Comparison of ENCODE assay signal across 1 cellular context in genomic region chr20:50153500-50154377, GRCh38.
TF ChIP-seq lines count a peak whose summit lies in the region.

Gene PEDS1 (minus strand): TSS chr20:50153723. CDS start chr20:50153637, 86 bp downstream.

TF ChIP-seq in HepG2, 621 proteins besides CTCF, POLR2A, EP300 and RAD21 (continued from another document and continues in another):
- TF ChIP-seq NBN (conservative IDR thresholded peaks at IDR 0.05) (no peak), SALL1 (CRISPR knock-in tag; IDR thresholded peaks at IDR 0.05) (peak; percentile 94), ATRX (CRISPR knock-in tag; IDR thresholded peaks at IDR 0.05; ENCODE audit: borderline replicate concordance) (no peak), ZNF557 (CRISPR knock-in tag; IDR thresholded peaks at IDR 0.05) (peak; percentile 54; the same call in 1 of the 2 replicates), ZBTB7A (CRISPR knock-in tag; IDR thresholded peaks at IDR 0.05) (peak; percentile 66), TCF12 (IDR thresholded peaks at IDR 0.05) (no peak), TCF12 (CRISPR knock-in tag; IDR thresholded peaks at IDR 0.05) (peak; percentile 84; the same call in 1 of the 2 replicates), PREB (CRISPR knock-in tag; IDR thresholded peaks at IDR 0.05) (no peak), SKI (IDR thresholded peaks at IDR 0.05; ENCODE audit: partially characterized antibody) (peak; percentile 83), CREM (IDR thresholded peaks at IDR 0.05) (no peak), CREM (CRISPR knock-in tag; IDR thresholded peaks at IDR 0.05) (peak; percentile 67), ETV5 (CRISPR knock-in tag; IDR thresholded peaks at IDR 0.05; ENCODE audit: borderline replicate concordance) (peak; percentile 48), HOXA9 (CRISPR knock-in tag; IDR thresholded peaks at IDR 0.05; ENCODE audit: borderline replicate concordance) (peak; percentile 78), ZNF446 (CRISPR knock-in tag; IDR thresholded peaks at IDR 0.05) (peak; percentile 60), ZNF790 (CRISPR knock-in tag; IDR thresholded peaks at IDR 0.05; ENCODE audit: borderline replicate concordance) (peak; percentile 98), HMG20B (CRISPR knock-in tag; conservative IDR thresholded peaks at IDR 0.05) (0 out of 2 replicates have a peak, but pooled peaks have one; percentile 34), ZNF34 (CRISPR knock-in tag; IDR thresholded peaks at IDR 0.05; ENCODE audit: borderline replicate concordance) (peak; percentile 97; the same call in 1 of the 2 replicates), ZNF598 (CRISPR knock-in tag; IDR thresholded peaks at IDR 0.05; ENCODE audit: borderline replicate concordance) (peak; percentile 77; the same call in 1 of the 2 replicates), AKNA (CRISPR knock-in tag; IDR thresholded peaks at IDR 0.05; ENCODE audit: borderline replicate concordance) (0 out of 2 replicates have a peak, but pooled peaks have one; percentile 89), GABPA (IDR thresholded peaks at IDR 0.05; ENCODE audit: low read depth, low read length) (no peak), GABPA (CRISPR knock-in tag; IDR thresholded peaks at IDR 0.05; ENCODE audit: low read depth) (no peak), ZFYVE20 (CRISPR knock-in tag; IDR thresholded peaks at IDR 0.05; ENCODE audit: borderline replicate concordance, low read depth) (peak; percentile 84), MTA1 (CRISPR knock-in tag; IDR thresholded peaks at IDR 0.05; ENCODE audit: borderline replicate concordance) (peak; percentile 87; the same call in 1 of the 2 replicates), ZNF589 (CRISPR knock-in tag; conservative IDR thresholded peaks at IDR 0.05) (peak; percentile 69; the same call in 1 of the 2 replicates), ZNF121 (CRISPR knock-in tag; IDR thresholded peaks at IDR 0.05) (peak; percentile 32; the same call in 1 of the 2 replicates), REXO4 (CRISPR knock-in tag; IDR thresholded peaks at IDR 0.05; ENCODE audit: borderline replicate concordance) (peak; percentile 94), ZNF496 (CRISPR knock-in tag; IDR thresholded peaks at IDR 0.05; ENCODE audit: insufficient replicate concordance) (no peak), ZNF558 (CRISPR knock-in tag; IDR thresholded peaks at IDR 0.05; ENCODE audit: borderline replicate concordance) (peak; percentile 100; the same call in 1 of the 2 replicates), HMGXB4 (CRISPR knock-in tag; IDR thresholded peaks at IDR 0.05; ENCODE audit: borderline replicate concordance in 1 of 2, low read depth in 1 of 2) (peak; percentile 84 to 85), PAXIP1 (CRISPR knock-in tag; conservative IDR thresholded peaks at IDR 0.05) (peak; percentile 44; the same call in 1 of the 2 replicates), NR2F1 (CRISPR knock-in tag; IDR thresholded peaks at IDR 0.05) (no peak), ZNF343 (CRISPR knock-in tag; IDR thresholded peaks at IDR 0.05) (peak; percentile 71; the same call in 1 of the 2 replicates), KDM4B (CRISPR knock-in tag; IDR thresholded peaks at IDR 0.05) (peak; percentile 93; the same call in 1 of the 2 replicates), TFDP2 (CRISPR knock-in tag; IDR thresholded peaks at IDR 0.05) (peak; percentile 95)
- TF ChIP-seq, protein P1, sequence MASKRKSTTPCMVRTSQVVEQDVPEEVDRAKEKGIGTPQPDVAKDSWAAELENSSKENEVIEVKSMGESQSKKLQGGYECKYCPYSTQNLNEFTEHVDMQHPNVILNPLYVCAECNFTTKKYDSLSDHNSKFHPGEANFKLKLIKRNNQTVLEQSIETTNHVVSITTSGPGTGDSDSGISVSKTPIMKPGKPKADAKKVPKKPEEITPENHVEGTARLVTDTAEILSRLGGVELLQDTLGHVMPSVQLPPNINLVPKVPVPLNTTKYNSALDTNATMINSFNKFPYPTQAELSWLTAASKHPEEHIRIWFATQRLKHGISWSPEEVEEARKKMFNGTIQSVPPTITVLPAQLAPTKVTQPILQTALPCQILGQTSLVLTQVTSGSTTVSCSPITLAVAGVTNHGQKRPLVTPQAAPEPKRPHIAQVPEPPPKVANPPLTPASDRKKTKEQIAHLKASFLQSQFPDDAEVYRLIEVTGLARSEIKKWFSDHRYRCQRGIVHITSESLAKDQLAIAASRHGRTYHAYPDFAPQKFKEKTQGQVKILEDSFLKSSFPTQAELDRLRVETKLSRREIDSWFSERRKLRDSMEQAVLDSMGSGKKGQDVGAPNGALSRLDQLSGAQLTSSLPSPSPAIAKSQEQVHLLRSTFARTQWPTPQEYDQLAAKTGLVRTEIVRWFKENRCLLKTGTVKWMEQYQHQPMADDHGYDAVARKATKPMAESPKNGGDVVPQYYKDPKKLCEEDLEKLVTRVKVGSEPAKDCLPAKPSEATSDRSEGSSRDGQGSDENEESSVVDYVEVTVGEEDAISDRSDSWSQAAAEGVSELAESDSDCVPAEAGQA (IDR thresholded peaks at IDR 0.05; ENCODE audit: low read depth), result peak; percentile 44
- TF ChIP-seq, protein P1 (CRISPR knock-in tag; IDR thresholded peaks at IDR 0.05; ENCODE audit: borderline replicate concordance), result no peak; the same call in none of the 2 replicates
- TF ChIP-seq, protein P2, sequence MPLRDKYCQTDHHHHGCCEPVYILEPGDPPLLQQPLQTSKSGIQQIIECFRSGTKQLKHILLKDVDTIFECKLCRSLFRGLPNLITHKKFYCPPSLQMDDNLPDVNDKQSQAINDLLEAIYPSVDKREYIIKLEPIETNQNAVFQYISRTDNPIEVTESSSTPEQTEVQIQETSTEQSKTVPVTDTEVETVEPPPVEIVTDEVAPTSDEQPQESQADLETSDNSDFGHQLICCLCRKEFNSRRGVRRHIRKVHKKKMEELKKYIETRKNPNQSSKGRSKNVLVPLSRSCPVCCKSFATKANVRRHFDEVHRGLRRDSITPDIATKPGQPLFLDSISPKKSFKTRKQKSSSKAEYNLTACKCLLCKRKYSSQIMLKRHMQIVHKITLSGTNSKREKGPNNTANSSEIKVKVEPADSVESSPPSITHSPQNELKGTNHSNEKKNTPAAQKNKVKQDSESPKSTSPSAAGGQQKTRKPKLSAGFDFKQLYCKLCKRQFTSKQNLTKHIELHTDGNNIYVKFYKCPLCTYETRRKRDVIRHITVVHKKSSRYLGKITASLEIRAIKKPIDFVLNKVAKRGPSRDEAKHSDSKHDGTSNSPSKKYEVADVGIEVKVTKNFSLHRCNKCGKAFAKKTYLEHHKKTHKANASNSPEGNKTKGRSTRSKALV (CRISPR knock-in tag; IDR thresholded peaks at IDR 0.05), result 0 out of 2 replicates have a peak, but pooled peaks have one; percentile 43
- TF ChIP-seq, protein P3, sequence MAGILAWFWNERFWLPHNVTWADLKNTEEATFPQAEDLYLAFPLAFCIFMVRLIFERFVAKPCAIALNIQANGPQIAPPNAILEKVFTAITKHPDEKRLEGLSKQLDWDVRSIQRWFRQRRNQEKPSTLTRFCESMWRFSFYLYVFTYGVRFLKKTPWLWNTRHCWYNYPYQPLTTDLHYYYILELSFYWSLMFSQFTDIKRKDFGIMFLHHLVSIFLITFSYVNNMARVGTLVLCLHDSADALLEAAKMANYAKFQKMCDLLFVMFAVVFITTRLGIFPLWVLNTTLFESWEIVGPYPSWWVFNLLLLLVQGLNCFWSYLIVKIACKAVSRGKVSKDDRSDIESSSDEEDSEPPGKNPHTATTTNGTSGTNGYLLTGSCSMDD (CRISPR knock-in tag; IDR thresholded peaks at IDR 0.05), result peak; percentile 95
